In the genomic region with DNA sequence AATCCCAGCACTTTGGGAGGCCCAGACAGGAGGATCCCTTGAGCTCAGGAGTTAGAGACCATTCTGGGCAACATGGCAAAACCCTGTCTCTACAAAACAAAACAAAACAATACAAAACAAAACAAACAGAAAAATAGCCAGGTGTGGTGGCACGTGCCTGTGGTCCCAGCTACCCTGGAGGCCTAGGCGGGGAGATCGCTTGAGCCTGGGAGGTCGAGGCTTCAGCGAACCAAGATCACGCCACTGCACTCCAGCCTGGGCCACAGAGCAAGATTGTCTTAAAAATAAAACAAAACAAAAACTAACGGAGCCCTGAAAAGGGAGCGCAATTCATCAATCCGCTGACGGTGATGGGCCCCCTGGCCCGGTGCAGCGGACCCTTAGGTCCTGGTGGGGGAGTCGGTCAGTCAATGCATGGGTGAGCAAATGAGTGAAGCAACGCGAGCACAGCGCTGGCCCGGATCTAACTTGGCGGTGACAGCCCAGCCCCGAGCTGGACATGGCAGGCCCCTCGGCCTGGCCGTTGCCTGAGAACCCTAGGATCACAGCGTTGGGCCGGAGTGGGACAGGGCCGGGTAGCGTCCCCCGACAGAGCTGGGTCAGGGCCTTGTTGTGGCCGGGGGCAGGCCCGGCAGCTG, we compare ENCODE assay signal across 1 cellular context.
TF ChIP-seq lines count a peak whose summit lies in the region.

No MANE protein-coding gene starts in this region.

TF ChIP-seq in H1, 55 proteins besides CTCF, POLR2A, EP300 and RAD21 (continued from another document):
- TF ChIP-seq, protein P1, sequence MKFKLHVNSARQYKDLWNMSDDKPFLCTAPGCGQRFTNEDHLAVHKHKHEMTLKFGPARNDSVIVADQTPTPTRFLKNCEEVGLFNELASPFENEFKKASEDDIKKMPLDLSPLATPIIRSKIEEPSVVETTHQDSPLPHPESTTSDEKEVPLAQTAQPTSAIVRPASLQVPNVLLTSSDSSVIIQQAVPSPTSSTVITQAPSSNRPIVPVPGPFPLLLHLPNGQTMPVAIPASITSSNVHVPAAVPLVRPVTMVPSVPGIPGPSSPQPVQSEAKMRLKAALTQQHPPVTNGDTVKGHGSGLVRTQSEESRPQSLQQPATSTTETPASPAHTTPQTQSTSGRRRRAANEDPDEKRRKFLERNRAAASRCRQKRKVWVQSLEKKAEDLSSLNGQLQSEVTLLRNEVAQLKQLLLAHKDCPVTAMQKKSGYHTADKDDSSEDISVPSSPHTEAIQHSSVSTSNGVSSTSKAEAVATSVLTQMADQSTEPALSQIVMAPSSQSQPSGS (IDR thresholded peaks at IDR 0.05; ENCODE audit: low read length) = no peak
- TF ChIP-seq, protein P2, sequence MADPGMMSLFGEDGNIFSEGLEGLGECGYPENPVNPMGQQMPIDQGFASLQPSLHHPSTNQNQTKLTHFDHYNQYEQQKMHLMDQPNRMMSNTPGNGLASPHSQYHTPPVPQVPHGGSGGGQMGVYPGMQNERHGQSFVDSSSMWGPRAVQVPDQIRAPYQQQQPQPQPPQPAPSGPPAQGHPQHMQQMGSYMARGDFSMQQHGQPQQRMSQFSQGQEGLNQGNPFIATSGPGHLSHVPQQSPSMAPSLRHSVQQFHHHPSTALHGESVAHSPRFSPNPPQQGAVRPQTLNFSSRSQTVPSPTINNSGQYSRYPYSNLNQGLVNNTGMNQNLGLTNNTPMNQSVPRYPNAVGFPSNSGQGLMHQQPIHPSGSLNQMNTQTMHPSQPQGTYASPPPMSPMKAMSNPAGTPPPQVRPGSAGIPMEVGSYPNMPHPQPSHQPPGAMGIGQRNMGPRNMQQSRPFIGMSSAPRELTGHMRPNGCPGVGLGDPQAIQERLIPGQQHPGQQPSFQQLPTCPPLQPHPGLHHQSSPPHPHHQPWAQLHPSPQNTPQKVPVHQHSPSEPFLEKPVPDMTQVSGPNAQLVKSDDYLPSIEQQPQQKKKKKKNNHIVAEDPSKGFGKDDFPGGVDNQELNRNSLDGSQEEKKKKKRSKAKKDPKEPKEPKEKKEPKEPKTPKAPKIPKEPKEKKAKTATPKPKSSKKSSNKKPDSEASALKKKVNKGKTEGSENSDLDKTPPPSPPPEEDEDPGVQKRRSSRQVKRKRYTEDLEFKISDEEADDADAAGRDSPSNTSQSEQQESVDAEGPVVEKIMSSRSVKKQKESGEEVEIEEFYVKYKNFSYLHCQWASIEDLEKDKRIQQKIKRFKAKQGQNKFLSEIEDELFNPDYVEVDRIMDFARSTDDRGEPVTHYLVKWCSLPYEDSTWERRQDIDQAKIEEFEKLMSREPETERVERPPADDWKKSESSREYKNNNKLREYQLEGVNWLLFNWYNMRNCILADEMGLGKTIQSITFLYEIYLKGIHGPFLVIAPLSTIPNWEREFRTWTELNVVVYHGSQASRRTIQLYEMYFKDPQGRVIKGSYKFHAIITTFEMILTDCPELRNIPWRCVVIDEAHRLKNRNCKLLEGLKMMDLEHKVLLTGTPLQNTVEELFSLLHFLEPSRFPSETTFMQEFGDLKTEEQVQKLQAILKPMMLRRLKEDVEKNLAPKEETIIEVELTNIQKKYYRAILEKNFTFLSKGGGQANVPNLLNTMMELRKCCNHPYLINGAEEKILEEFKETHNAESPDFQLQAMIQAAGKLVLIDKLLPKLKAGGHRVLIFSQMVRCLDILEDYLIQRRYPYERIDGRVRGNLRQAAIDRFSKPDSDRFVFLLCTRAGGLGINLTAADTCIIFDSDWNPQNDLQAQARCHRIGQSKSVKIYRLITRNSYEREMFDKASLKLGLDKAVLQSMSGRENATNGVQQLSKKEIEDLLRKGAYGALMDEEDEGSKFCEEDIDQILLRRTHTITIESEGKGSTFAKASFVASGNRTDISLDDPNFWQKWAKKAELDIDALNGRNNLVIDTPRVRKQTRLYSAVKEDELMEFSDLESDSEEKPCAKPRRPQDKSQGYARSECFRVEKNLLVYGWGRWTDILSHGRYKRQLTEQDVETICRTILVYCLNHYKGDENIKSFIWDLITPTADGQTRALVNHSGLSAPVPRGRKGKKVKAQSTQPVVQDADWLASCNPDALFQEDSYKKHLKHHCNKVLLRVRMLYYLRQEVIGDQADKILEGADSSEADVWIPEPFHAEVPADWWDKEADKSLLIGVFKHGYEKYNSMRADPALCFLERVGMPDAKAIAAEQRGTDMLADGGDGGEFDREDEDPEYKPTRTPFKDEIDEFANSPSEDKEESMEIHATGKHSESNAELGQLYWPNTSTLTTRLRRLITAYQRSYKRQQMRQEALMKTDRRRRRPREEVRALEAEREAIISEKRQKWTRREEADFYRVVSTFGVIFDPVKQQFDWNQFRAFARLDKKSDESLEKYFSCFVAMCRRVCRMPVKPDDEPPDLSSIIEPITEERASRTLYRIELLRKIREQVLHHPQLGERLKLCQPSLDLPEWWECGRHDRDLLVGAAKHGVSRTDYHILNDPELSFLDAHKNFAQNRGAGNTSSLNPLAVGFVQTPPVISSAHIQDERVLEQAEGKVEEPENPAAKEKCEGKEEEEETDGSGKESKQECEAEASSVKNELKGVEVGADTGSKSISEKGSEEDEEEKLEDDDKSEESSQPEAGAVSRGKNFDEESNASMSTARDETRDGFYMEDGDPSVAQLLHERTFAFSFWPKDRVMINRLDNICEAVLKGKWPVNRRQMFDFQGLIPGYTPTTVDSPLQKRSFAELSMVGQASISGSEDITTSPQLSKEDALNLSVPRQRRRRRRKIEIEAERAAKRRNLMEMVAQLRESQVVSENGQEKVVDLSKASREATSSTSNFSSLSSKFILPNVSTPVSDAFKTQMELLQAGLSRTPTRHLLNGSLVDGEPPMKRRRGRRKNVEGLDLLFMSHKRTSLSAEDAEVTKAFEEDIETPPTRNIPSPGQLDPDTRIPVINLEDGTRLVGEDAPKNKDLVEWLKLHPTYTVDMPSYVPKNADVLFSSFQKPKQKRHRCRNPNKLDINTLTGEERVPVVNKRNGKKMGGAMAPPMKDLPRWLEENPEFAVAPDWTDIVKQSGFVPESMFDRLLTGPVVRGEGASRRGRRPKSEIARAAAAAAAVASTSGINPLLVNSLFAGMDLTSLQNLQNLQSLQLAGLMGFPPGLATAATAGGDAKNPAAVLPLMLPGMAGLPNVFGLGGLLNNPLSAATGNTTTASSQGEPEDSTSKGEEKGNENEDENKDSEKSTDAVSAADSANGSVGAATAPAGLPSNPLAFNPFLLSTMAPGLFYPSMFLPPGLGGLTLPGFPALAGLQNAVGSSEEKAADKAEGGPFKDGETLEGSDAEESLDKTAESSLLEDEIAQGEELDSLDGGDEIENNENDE (IDR thresholded peaks at IDR 0.05; ENCODE audit: insufficient replicate concordance, low read length) = no peak
- no peak for TF ChIP-seq NRF1 (IDR thresholded peaks at IDR 0.05; ENCODE audit: low read depth, low read length)
- TF ChIP-seq CEBPB (IDR thresholded peaks at IDR 0.05; ENCODE audit: low read depth, low read length) = no peak
- TF ChIP-seq GTF2F1 (IDR thresholded peaks at IDR 0.05; ENCODE audit: borderline replicate concordance, low read depth, low read length) = no peak
